Comparison of ENCODE assay signal across 2 cellular contexts in genomic region chr10:93947055-93947454, GRCh38.
TF ChIP-seq lines count a peak whose summit lies in the region.

No MANE protein-coding gene starts in this region.

TF ChIP-seq in HepG2, 621 proteins besides CTCF, POLR2A, EP300 and RAD21:
- TF ChIP-seq CCAR2 (optimal IDR thresholded peaks at IDR 0.05; ENCODE audit: low read depth, low read length): no peak
- no peak for TF ChIP-seq TGIF2 (CRISPR knock-in tag; IDR thresholded peaks at IDR 0.05)
- no peak for TF ChIP-seq ATF4 (CRISPR knock-in tag; IDR thresholded peaks at IDR 0.05)
- no peak for TF ChIP-seq STAT5B (CRISPR knock-in tag; IDR thresholded peaks at IDR 0.05)
- no peak for TF ChIP-seq ZNF674 (CRISPR knock-in tag; IDR thresholded peaks at IDR 0.05; ENCODE audit: low read depth)
- TF ChIP-seq ZNF576 (CRISPR knock-in tag; IDR thresholded peaks at IDR 0.05): no peak
- no peak for TF ChIP-seq ZNF460 (CRISPR knock-in tag; IDR thresholded peaks at IDR 0.05; ENCODE audit: borderline replicate concordance)
TF ChIP-seq in HepG2: peak in this region for 0.

TF ChIP-seq in H1, 55 proteins besides CTCF, POLR2A, EP300 and RAD21:
- no peak for TF ChIP-seq CBX8 (IDR thresholded peaks at IDR 0.05; ENCODE audit: borderline replicate concordance, low read depth, low read length)
- TF ChIP-seq FOSL1 (IDR thresholded peaks at IDR 0.05; ENCODE audit: insufficient read depth, low read depth, low read length): no peak
- TF ChIP-seq TEAD4 (IDR thresholded peaks at IDR 0.05; ENCODE audit: low read depth, low read length): no peak
- TF ChIP-seq ATF2 (IDR thresholded peaks at IDR 0.05; ENCODE audit: low read length): no peak
- TF ChIP-seq SIRT6 (IDR thresholded peaks at IDR 0.05; ENCODE audit: low read length): no peak
- TF ChIP-seq CBX5 (IDR thresholded peaks at IDR 0.05; ENCODE audit: low read depth, low read length): no peak
- TF ChIP-seq E2F6 (IDR thresholded peaks at IDR 0.05): no peak
- no peak for TF ChIP-seq RBBP5 (IDR thresholded peaks at IDR 0.05; ENCODE audit: borderline replicate concordance, low read depth, low read length)
- no peak for TF ChIP-seq SP2 (IDR thresholded peaks at IDR 0.05; ENCODE audit: low read length)
- no peak for TF ChIP-seq PHF8 (conservative IDR thresholded peaks at IDR 0.05; ENCODE audit: low read depth, low read length)
